ENCODE assay signal across 20 cellular contexts in the genomic region with DNA sequence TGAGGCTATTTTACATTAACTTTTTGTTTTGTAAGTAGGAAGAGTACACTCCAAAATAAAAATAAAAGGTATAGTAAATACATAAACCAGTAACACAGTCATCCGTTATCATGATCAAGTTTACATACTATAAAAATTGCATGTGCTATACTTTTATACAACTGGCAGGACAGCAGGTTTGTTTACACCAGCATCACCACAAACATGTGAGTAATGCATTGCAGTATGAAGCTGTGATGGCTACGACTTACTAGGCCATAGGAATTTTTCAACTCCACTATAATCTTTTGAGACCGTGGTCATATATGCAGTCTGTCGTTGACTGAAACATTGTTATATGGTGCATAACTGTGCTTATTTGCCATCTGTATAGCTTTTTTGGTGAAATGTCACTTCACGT.
DNase-seq lines count a peak whose midpoint lies in the region; ATAC-seq, FAIRE-seq and TF ChIP-seq lines count a peak whose summit lies in the region.
"Had no signal": no experiment of that assay in that cellular context is flagged by ENCODE, and none has a peak within 500 bp of the region (broad histone marks: within the 10 kb centered on the region; RNA-seq: fewer than 3 reads in every experiment).

No MANE protein-coding gene starts in this region.

- peak overlapping the region; percentile 19; the same call in 1 of the 2 replicates for H3K4ac ChIP-seq in IMR-90 (ENCODE audit: low read depth, low read length)
- no peak overlapping the region for H3K4ac ChIP-seq in trophoblast cell (ENCODE audit: low read depth, low read length)

- no peak overlapping the region for H2AK9ac ChIP-seq in IMR-90 (replicated peaks; ENCODE audit: low read depth, low read length, poor library complexity)

- SMC1A ChIA-PET in GM12878 (lab: Charles Lee; ENCODE audit: uncharacterized antibody, unreplicated experiment): no interaction called here

- peaks cover 4 to 39% (median 11%) of the 10 kb centered on the region in 6 donors for H3K9me3 Mint-ChIP-seq in immature natural killer cell
- H3K9me3 Mint-ChIP-seq in glutamatergic neuron (ENCODE audit: unreplicated experiment): no peaks in the 10 kb centered on the region

- H3K4me3 Mint-ChIP-seq in immature natural killer cell: no peak overlapping the region
- H3K4me3 Mint-ChIP-seq in glutamatergic neuron (ENCODE audit: unreplicated experiment): no peak overlapping the region
- H3K4me3 Mint-ChIP-seq: CD8-positive, alpha-beta memory T cell; HFFc6 had no signal

- no peak overlapping the region for H3K4me2 ChIP-seq in IMR-90 (ENCODE audit: low read depth, low read length)
- no peak overlapping the region for H3K4me2 ChIP-seq in GM12878 (ENCODE audit: control insufficient read depth, insufficient read depth)
- H3K4me2 ChIP-seq in trophoblast cell (ENCODE audit: low read length): no peak overlapping the region
- H3K4me2 ChIP-seq: BLaER1 had no signal

- DNase-seq in AG04450 (ENCODE audit: low read depth, low spot score) (no peak), IMR-90 (peak; percentile 65), GM12878 (ENCODE audit: low read depth, low spot score) (no peak), trophoblast cell (peak; percentile 61 to 83), immature natural killer cell (no peak), HK-2 (ENCODE audit: unreplicated experiment) (no peak), glutamatergic neuron (no peak)
- DNase-seq: AML-193; Caco-2; CD8-positive, alpha-beta memory T cell; DND-41; GF-D8; GOT3 had no signal

- no peak overlapping the region for H4K5ac ChIP-seq in IMR-90 (ENCODE audit: low read depth, low read length)

- no peaks in the 10 kb centered on the region for H3K27me3 ChIP-seq in AG04450 (ENCODE audit: control insufficient read depth, insufficient read depth, low read length)
- no peaks in the 10 kb centered on the region for H3K27me3 ChIP-seq in IMR-90 (ENCODE audit: control insufficient read depth, insufficient read depth, low read length)
- no peaks in the 10 kb centered on the region for H3K27me3 ChIP-seq in GM12878 (replicated peaks in 1 of 2; ENCODE audit: control insufficient read depth in 2 of 2, insufficient read depth in 2 of 2, low read length in 1 of 2)
- H3K27me3 ChIP-seq in trophoblast cell (ENCODE audit: insufficient read depth, low read length): no peaks in the 10 kb centered on the region
- H3K27me3 ChIP-seq: BLaER1 had no signal

- H2BK15ac ChIP-seq in IMR-90 (ENCODE audit: low read depth, low read length): no peak overlapping the region

- no TSS peak for BruUV-seq in IMR-90 (replicated peaks; lab: Mats Ljungman, UMichigan)
- no TSS peak for BruUV-seq in GM12878 (replicated peaks; lab: Mats Ljungman, UMichigan)

- intact Hi-C loops in IMR-90 (cut with micrococcal nuclease) (no loop called here), GM12878 (cut with micrococcal nuclease; ENCODE audit: unreplicated experiment) (no loop called here)

- H3K79me1 ChIP-seq in IMR-90 (ENCODE audit: low read depth in 1 of 2, low read length in 2 of 2) (no peaks in the 10 kb centered on the region), trophoblast cell (ENCODE audit: low read length) (no peaks in the 10 kb centered on the region)

- H3K79me2 ChIP-seq in GM12878 (ENCODE audit: control insufficient read depth, insufficient read depth, low read length) (no peaks in the 10 kb centered on the region), trophoblast cell (ENCODE audit: control insufficient read depth, insufficient read depth, low read length, poor library complexity) (no peaks in the 10 kb centered on the region)

- H2AFZ ChIP-seq in IMR-90 (replicated peaks; ENCODE audit: low read length, poor library complexity): no peak overlapping the region
- no peak overlapping the region for H2AFZ ChIP-seq in GM12878 (ENCODE audit: control insufficient read depth, low read depth, low read length)
- no peak overlapping the region for H2AFZ ChIP-seq in trophoblast cell (ENCODE audit: insufficient read depth, low read length, poor library complexity)

- no peak overlapping the region for H2BK20ac ChIP-seq in IMR-90 (ENCODE audit: low read depth, low read length)

- no peaks in the 10 kb centered on the region for H3K9me1 ChIP-seq in IMR-90 (ENCODE audit: insufficient read depth, low read length)

- RAD21 ChIA-PET in GM12878 (lab: Charles Lee; ENCODE audit: unreplicated experiment): no interaction called here

- no peaks in the 10 kb centered on the region for H3K36me3 Mint-ChIP-seq in immature natural killer cell
- no peaks in the 10 kb centered on the region for H3K36me3 Mint-ChIP-seq in glutamatergic neuron (ENCODE audit: unreplicated experiment)
- H3K36me3 Mint-ChIP-seq: CD8-positive, alpha-beta memory T cell had no signal

- H4K91ac ChIP-seq in IMR-90 (ENCODE audit: insufficient read depth, low read depth, low read length): no peak overlapping the region; the same call in 1 of the 2 replicates
- no peak overlapping the region for H4K91ac ChIP-seq in trophoblast cell (ENCODE audit: low read depth, low read length)

- H3K27ac ChIP-seq in AG04450 (ENCODE audit: low read depth, low read length) (peak overlapping the region; percentile 49), IMR-90 (ENCODE audit: insufficient read depth, low read length) (peak overlapping the region; percentile 54; the same call in 1 of the 2 replicates), GM12878 (ENCODE audit: control insufficient read depth, insufficient read depth) (no peak overlapping the region), trophoblast cell (ENCODE audit: low read depth, low read length) (no peak overlapping the region)
- H3K27ac ChIP-seq: 22Rv1, BLaER1, HL-60 had no signal

- ATAC-seq in IMR-90 (ENCODE audit: low read depth) (peak; percentile 60), GM12878 (no peak), GM21576 (IDR thresholded peaks at IDR 0.05; ENCODE audit: unreplicated experiment) (no peak)
- ATAC-seq: K562 had no signal

- dilution Hi-C loops in IMR-90 (cut with HindIII; ENCODE audit: low sequenced_read_pairs, unreplicated experiment): no loop called here

- H2BK5ac ChIP-seq in IMR-90 (ENCODE audit: low read depth, low read length, poor library complexity, severe bottlenecking): peak overlapping the region; percentile 32
- H2BK5ac ChIP-seq in trophoblast cell (ENCODE audit: low read depth, low read length, poor library complexity): no peak overlapping the region

- POLR2A ChIA-PET in AG04450 (lab: Yijun Ruan, JAX) (no interaction called here), IMR-90 (lab: Charles Lee; ENCODE audit: unreplicated experiment) (no interaction called here), GM12878 (lab: Charles Lee) (no interaction called here)

- no peak for TF ChIP-seq CTCF in AG04450 (IDR thresholded peaks at IDR 0.05; ENCODE audit: low read depth, low read length)
- no peak for TF ChIP-seq CTCF in IMR-90 (conservative IDR thresholded peaks at IDR 0.05; ENCODE audit: low read depth, low read length)
- no peak for TF ChIP-seq CTCF in GM12878 (IDR thresholded peaks at IDR 0.05 in 2 of 3, conservative IDR thresholded peaks at IDR 0.05 in 1 of 3; ENCODE audit: control insufficient read depth in 2 of 3, extremely low read depth in 1 of 3, insufficient read depth in 1 of 3, low read depth in 3 of 3, low read length in 3 of 3)
- no peak for TF ChIP-seq CTCF in glutamatergic neuron (IDR thresholded peaks at IDR 0.05; ENCODE audit: partially characterized antibody, unreplicated experiment)

- H4K8ac ChIP-seq in IMR-90 (ENCODE audit: low read depth in 2 of 2, low read length in 2 of 2): no peak overlapping the region; a peak in 1 of 4 replicates
- no peak overlapping the region for H4K8ac ChIP-seq in trophoblast cell (ENCODE audit: low read depth, low read length)

- H2BK12ac ChIP-seq in trophoblast cell (ENCODE audit: low read length): no peak overlapping the region

- CTCF ChIA-PET in AG04450 (lab: Charles Lee): interaction anchor here (1.0 to 1.9 kb wide), 3 partner anchors 11 to 49 kb away, joined by 3 to 9 read pairs (median 3); no protein-coding TSS in a partner anchor
- CTCF ChIA-PET in IMR-90 (lab: Yijun Ruan, JAX): interaction anchor here (0.7 to 1.3 kb wide), 4 partner anchors 11 to 507 kb away, joined by 3 to 4 read pairs (median 3); no protein-coding TSS in a partner anchor
- CTCF ChIA-PET in GM12878 (lab: Yijun Ruan, JAX): no interaction called here

- in situ Hi-C loops in IMR-90 (cut with MboI; ENCODE audit: low sequenced_read_pairs) (no loop called here), GM12878 (cut with MboI) (no loop called here)

- TF ChIP-seq RAD21 in IMR-90 (IDR thresholded peaks at IDR 0.05; ENCODE audit: low read length) (no peak), GM12878 (IDR thresholded peaks at IDR 0.05; ENCODE audit: insufficient read depth, low read depth, low read length) (no peak)

- WGBS in IMR-90 (ENCODE audit: extremely low coverage in 2 of 2, insufficient read length in 1 of 2), 2 experiments: no CpG with 5 or more reads among the region's 5 CpGs
- 20% methylated on average over 5 of the region's 5 CpGs for WGBS in GM12878 (ENCODE audit: insufficient coverage, insufficient replicate concordance, low lambda C conversion rate, missing lambda C conversion rate)
- WGBS in trophoblast cell (ENCODE audit: extremely low coverage, insufficient coverage, insufficient read length): no CpG with 5 or more reads among the region's 5 CpGs

- H4K20me1 ChIP-seq in IMR-90 (ENCODE audit: insufficient read depth, low read length): no peaks in the 10 kb centered on the region
- H4K20me1 ChIP-seq in GM12878 (ENCODE audit: control insufficient read depth, insufficient read depth): no peaks in the 10 kb centered on the region
- H4K20me1 ChIP-seq: BLaER1 had no signal

- no peak overlapping the region for H3K18ac ChIP-seq in IMR-90 (ENCODE audit: low read depth, low read length)
- H3K18ac ChIP-seq in trophoblast cell (ENCODE audit: low read length): no peak overlapping the region

- FAIRE-seq in GM12878 (lab: Jason Lieb, UNC): peak; percentile 23
- FAIRE-seq: K562 had no signal

- no peaks in the 10 kb centered on the region for H3K9me3 ChIP-seq in AG04450 (ENCODE audit: control insufficient read depth, insufficient read depth, low read length)
- no peaks in the 10 kb centered on the region for H3K9me3 ChIP-seq in IMR-90 (ENCODE audit: control insufficient read depth, insufficient read depth, low read length)
- no peaks in the 10 kb centered on the region for H3K9me3 ChIP-seq in GM12878 (replicated peaks; ENCODE audit: control insufficient read depth, insufficient read depth, low read length)
- H3K9me3 ChIP-seq in trophoblast cell (ENCODE audit: insufficient read depth, low read depth, low read length): no peaks in the 10 kb centered on the region
- H3K9me3 ChIP-seq: BLaER1 had no signal

- H3K23ac ChIP-seq in IMR-90 (ENCODE audit: low read depth, low read length) (no peak overlapping the region), trophoblast cell (ENCODE audit: low read length) (no peak overlapping the region)

- no peaks in the 10 kb centered on the region for H3K4me1 Mint-ChIP-seq in immature natural killer cell
- H3K4me1 Mint-ChIP-seq in glutamatergic neuron (ENCODE audit: low read depth, unreplicated experiment): no peaks in the 10 kb centered on the region
- H3K4me1 Mint-ChIP-seq: CD8-positive, alpha-beta memory T cell had no signal

- no peak overlapping the region for H2AK5ac ChIP-seq in IMR-90 (ENCODE audit: low read depth, low read length)
- no peak overlapping the region for H2AK5ac ChIP-seq in trophoblast cell (ENCODE audit: low read length)

- no peak for TF ChIP-seq EP300 in GM12878 (IDR thresholded peaks at IDR 0.05; ENCODE audit: borderline replicate concordance in 1 of 2, control insufficient read depth in 1 of 2, low read depth in 2 of 2, low read length in 2 of 2)

- H3K56ac ChIP-seq in IMR-90 (ENCODE audit: extremely low read depth, insufficient read depth, low read length): no peak overlapping the region

- H3K4me3 ChIP-seq in AG04450 (ENCODE audit: low read depth, low read length) (no peak overlapping the region), IMR-90 (ENCODE audit: insufficient read depth, low read depth, low read length) (no peak overlapping the region), GM12878 (no peak overlapping the region), trophoblast cell (ENCODE audit: low read depth, low read length) (no peak overlapping the region)
- H3K4me3 ChIP-seq: BLaER1, HAP-1, K562 had no signal

- H3K36me3 ChIP-seq in IMR-90 (ENCODE audit: control insufficient read depth, insufficient read depth, low read length) (no peaks in the 10 kb centered on the region), GM12878 (ENCODE audit: control insufficient read depth in 2 of 2, insufficient read depth in 2 of 2, low read length in 1 of 2) (no peaks in the 10 kb centered on the region), trophoblast cell (ENCODE audit: control insufficient read depth in 1 of 2, insufficient read depth in 2 of 2, low read length in 2 of 2) (no peaks in the 10 kb centered on the region)
- H3K36me3 ChIP-seq: BLaER1, HAP-1 had no signal

- H3K9ac ChIP-seq in IMR-90 (ENCODE audit: low read depth, low read length): no peak overlapping the region
- H3K9ac ChIP-seq in GM12878 (ENCODE audit: control insufficient read depth, insufficient read depth, low read length): no peak overlapping the region
- no peak overlapping the region for H3K9ac ChIP-seq in trophoblast cell (ENCODE audit: low read length)
- H3K9ac ChIP-seq: BLaER1 had no signal

- H3K27ac Mint-ChIP-seq in immature natural killer cell (no peak overlapping the region), glutamatergic neuron (ENCODE audit: unreplicated experiment) (no peak overlapping the region)
- H3K27ac Mint-ChIP-seq: CD8-positive, alpha-beta memory T cell; HFFc6 had no signal

- no peak overlapping the region for H4K12ac ChIP-seq in trophoblast cell (ENCODE audit: low read depth, low read length)

- H3K4me1 ChIP-seq in IMR-90 (ENCODE audit: control insufficient read depth, insufficient read depth, low read length) (peaks cover 4% of the 10 kb centered on the region; the same call in 1 of the 2 replicates), GM12878 (ENCODE audit: control insufficient read depth, insufficient read depth, low read length) (no peaks in the 10 kb centered on the region), trophoblast cell (ENCODE audit: control insufficient read depth in 1 of 2, insufficient read depth in 2 of 2, low read length in 2 of 2) (no peaks in the 10 kb centered on the region)
- H3K4me1 ChIP-seq: BLaER1, Caco-2, HAP-1 had no signal

- H3K27me3 Mint-ChIP-seq in immature natural killer cell (ENCODE audit: low read depth in 3 of 3) (peaks cover 0 to 6% (median 3%) of the 10 kb centered on the region in 3 donors), glutamatergic neuron (ENCODE audit: unreplicated experiment) (no peaks in the 10 kb centered on the region)

- no peak overlapping the region for H2BK120ac ChIP-seq in IMR-90 (ENCODE audit: low read depth, low read length)
- H2BK120ac ChIP-seq in trophoblast cell (ENCODE audit: insufficient read depth, low read length, poor library complexity): no peak overlapping the region

- TF ChIP-seq POLR2A in IMR-90 (IDR thresholded peaks at IDR 0.05; ENCODE audit: low read depth, low read length): no peak
- TF ChIP-seq POLR2A in GM12878 (IDR thresholded peaks at IDR 0.05; ENCODE audit: low read depth, low read length): no peak

- no peak overlapping the region for H3K14ac ChIP-seq in IMR-90 (replicated peaks; ENCODE audit: low read depth, low read length)
- H3K14ac ChIP-seq in trophoblast cell (ENCODE audit: low read length): no peak overlapping the region

Comparison
In these comparisons a context has a peak if more than half of its experiments do, and no peak if none do; other contexts are left out.
1. DNase-seq: peak in IMR-90 (single experiment) and trophoblast cell (2 of 2); none in AG04450 (single experiment), GM12878 (single experiment), immature natural killer cell (0 of 3), HK-2 (single experiment) and glutamatergic neuron (single experiment).
2. H3K27ac ChIP-seq: peak in AG04450 (single experiment) and IMR-90 (single experiment); none in GM12878 (single experiment) and trophoblast cell (single experiment).